ENCODE assay signal across 14 cellular contexts in genomic region chr18:58915006-58915799, GRCh38. TPM values are rescaled to one million over a fixed set of nuclear protein-coding genes. Genes with fewer than 3 reads are reported as not detected.
DNase-seq lines count a peak whose midpoint lies in the region; ATAC-seq and TF ChIP-seq lines count a peak whose summit lies in the region.
"Had no signal": no experiment of that assay in that cellular context is flagged by ENCODE, and none has a peak within 500 bp of the region (broad histone marks: within the 10 kb centered on the region; RNA-seq: fewer than 3 reads in every experiment).

No MANE protein-coding gene starts in this region.

- DNase-seq in HT-29 (ENCODE audit: low spot score) (peak; percentile 41), astrocyte of the hippocampus (ENCODE audit: low read depth, low spot score) (peak; percentile 67), lower lobe of right lung (no peak), AML-193 (lab: John Stamatoyannopoulos, UW) (no peak), HuH-7 (ENCODE audit: low spot score) (no peak), NOMO-1 treated with DMSO at 0.1 percent for 48 hours (lab: John Stamatoyannopoulos, UW; ENCODE audit: unreplicated experiment) (no peak), NCI-H2171 (lab: John Stamatoyannopoulos, UW) (no peak)
- DNase-seq: activated CD4-positive, alpha-beta memory T cell treated with anti-CD3 and anti-CD28 coated beads, Interleukin-2, amount 10 ng/mL, durations not matched to agents 7 days and 5 days; activated naive CD4-positive, alpha-beta T cell; CD8-positive, alpha-beta T cell; NCI-H446; Peyer's patch; stimulated activated CD4-positive, alpha-beta T cell treated with anti-CD3 and anti-CD28 coated beads, Interleukin-4, amount 100 ng/mL, for 1 hour had no signal

- no peak for TF ChIP-seq CTCF in lower lobe of right lung (IDR thresholded peaks at IDR 0.05)

- H3K4me3 ChIP-seq in lower lobe of right lung, result no peak overlapping the region
- H3K4me3 ChIP-seq: Peyer's patch had no signal

- H3K27ac ChIP-seq in lower lobe of right lung (peak overlapping the region; percentile 14), temporal lobe (ENCODE audit: low read depth, low read length) (peak overlapping the region; percentile 23)

- no peaks in the 10 kb centered on the region for H3K27me3 ChIP-seq in lower lobe of right lung (ENCODE audit: low read depth)
- H3K27me3 ChIP-seq: Peyer's patch had no signal

- peaks cover 32% of the 10 kb centered on the region for H3K36me3 ChIP-seq in lower lobe of right lung

- peaks cover 14% of the 10 kb centered on the region for H3K4me1 ChIP-seq in lower lobe of right lung

- no peaks in the 10 kb centered on the region for H3K9me3 ChIP-seq in lower lobe of right lung
- H3K9me3 ChIP-seq: Peyer's patch had no signal

- ATAC-seq in lower lobe of right lung, result no peak
- ATAC-seq: CD8-positive, alpha-beta T cell had no signal

- intact Hi-C loops in lower lobe of right lung (cut with DNase I), result no loop called here

RNA-seq across cellular contexts. Expression of gene ZNF532, which starts 50.5 kb away (rescaled TPM):
- total RNA-seq in HT-29 (2014; rRNA removed; shearing (Covaris generic)), result 7.4 and 8.1 TPM in 2 replicates
- total RNA-seq in lower lobe of right lung (54.0 TPM), temporal lobe (184 TPM)

Comparison
In these comparisons a context has a peak if more than half of its experiments do, and no peak if none do; other contexts are left out.
1. DNase-seq: peak in HT-29 (single experiment) and astrocyte of the hippocampus (single experiment); none in lower lobe of right lung (single experiment), AML-193 (0 of 2), HuH-7 (single experiment), NOMO-1 treated with DMSO at 0.1 percent for 48 hours (single experiment) and NCI-H2171 (single experiment).